Comparison of ENCODE assay signal across 8 cellular contexts in genomic region chr1:89757532-89757931, GRCh38.
DNase-seq lines count a peak whose midpoint lies in the region; ATAC-seq and TF ChIP-seq lines count a peak whose summit lies in the region.

No MANE protein-coding gene starts in this region.

- no peaks in the 10 kb centered on the region for H3K27me3 Mint-ChIP-seq in effector memory CD8-positive, alpha-beta T cell

- peak overlapping the region; percentile 75 to 76 for H3K4me3 Mint-ChIP-seq in effector memory CD8-positive, alpha-beta T cell

- H3K27me3 ChIP-seq in BE2C: no peaks in the 10 kb centered on the region

- H3K9me3 ChIP-seq in BE2C: no peaks in the 10 kb centered on the region

- peaks cover 49 to 62% of the 10 kb centered on the region in 2 donors for H3K4me1 Mint-ChIP-seq in effector memory CD8-positive, alpha-beta T cell (ENCODE audit: low read depth in 2 of 2)

- H3K4me3 ChIP-seq in BE2C (ENCODE audit: low read depth, low read length): 0 out of 2 replicates have a peak overlapping the region, but pooled peaks have one; percentile 14

- H3K9me3 Mint-ChIP-seq in effector memory CD8-positive, alpha-beta T cell: no peaks in the 10 kb centered on the region

- H3K36me3 ChIP-seq in BE2C: no peaks in the 10 kb centered on the region

- peak overlapping the region; percentile 87 to 89 for H3K27ac Mint-ChIP-seq in effector memory CD8-positive, alpha-beta T cell

- H3K36me3 Mint-ChIP-seq in effector memory CD8-positive, alpha-beta T cell (ENCODE audit: insufficient read depth): peaks cover 6% of the 10 kb centered on the region

- ATAC-seq in GM21529 (IDR thresholded peaks at IDR 0.05; ENCODE audit: unreplicated experiment) (peak; percentile 63), HG03521 (IDR thresholded peaks at IDR 0.05; ENCODE audit: unreplicated experiment) (no peak), GM21360 (IDR thresholded peaks at IDR 0.05; ENCODE audit: unreplicated experiment) (no peak)
- peak; percentile 76 for ATAC-seq in effector memory CD8-positive, alpha-beta T cell (replicated peaks)

- H3K4me1 ChIP-seq in BE2C: peaks cover 5% of the 10 kb centered on the region; the same call in 1 of the 2 replicates

- DNase-seq in BE2C (no peak), putamen (ENCODE audit: low spot score) (peak; percentile 20), amniotic stem cell (lab: John Stamatoyannopoulos, UW) (no peak)
- DNase-seq in effector memory CD8-positive, alpha-beta T cell: peak in 1 of 3 experiments; percentile 17

- TF ChIP-seq CTCF in BE2C (IDR thresholded peaks at IDR 0.05; ENCODE audit: low read depth, low read length): no peak

- 0 out of 2 replicates have a peak, but pooled peaks have one; percentile 16 for TF ChIP-seq POLR2A in Raji (IDR thresholded peaks at IDR 0.05; ENCODE audit: insufficient read depth, low read depth, low read length)

Comparison
In these comparisons a context has a peak if more than half of its experiments do, and no peak if none do; other contexts are left out.
1. ATAC-seq: peak in GM21529 (single experiment) and effector memory CD8-positive, alpha-beta T cell (single experiment); none in HG03521 (single experiment) and GM21360 (single experiment).